19 cellular contexts compared by ENCODE assay signal in genomic region chr13:113916330-113916815, GRCh38. TPM values are rescaled to one million over a fixed set of nuclear protein-coding genes. Genes with fewer than 3 reads are reported as not detected.
DNase-seq lines count a peak whose midpoint lies in the region; ATAC-seq and TF ChIP-seq lines count a peak whose summit lies in the region.
"Had no signal": no experiment of that assay in that cellular context is flagged by ENCODE, and none has a peak within 500 bp of the region (broad histone marks: within the 10 kb centered on the region; RNA-seq: fewer than 3 reads in every experiment).

No MANE protein-coding gene starts in this region.

- H3K4me3 ChIP-seq in epithelial cell of esophagus (ENCODE audit: low read length) (no peak overlapping the region), psoas muscle (no peak overlapping the region)
- H3K4me3 ChIP-seq: heart left ventricle, left ventricle myocardium inferior, smooth muscle cell, testis had no signal

- ATAC-seq in psoas muscle (peak; percentile 37 to 73 (median 64)), HG03571 (IDR thresholded peaks at IDR 0.05; ENCODE audit: unreplicated experiment) (no peak)

- H3K27ac ChIP-seq in psoas muscle, result no peak overlapping the region
- H3K27ac ChIP-seq: heart left ventricle, left ventricle myocardium inferior, testis had no signal

- WGBS in psoas muscle, 3 donors, result 67 to 81% (median 71%) methylated on average over 2 of the region's 2 CpGs

- peak; percentile 34 for DNase-seq in SIG-M5 treated with dmso at 0.1 percent for 504 hours (lab: John Stamatoyannopoulos, UW; ENCODE audit: unreplicated experiment)
- DNase-seq in SIG-M5 (lab: John Stamatoyannopoulos, UW), result no peak
- DNase-seq in MV-4-11 (lab: John Stamatoyannopoulos, UW), result peak; percentile 99
- DNase-seq in epithelial cell of esophagus (ENCODE audit: low read depth), result peak; percentile 84
- DNase-seq in psoas muscle, result no peak
- no peak for DNase-seq in nucleus accumbens (lab: John Stamatoyannopoulos, UW)
- no peak for DNase-seq in HPDE6-E6E7 (ENCODE audit: extremely low spot score)
- DNase-seq: 8988T, COR-L47, heart left ventricle, KBM-7, left ventricle myocardium inferior, NCI-H1930, NCI-H774, SHP77, testis had no signal

- intact Hi-C loops in psoas muscle (cut with DNase I), result no loop called here

- H3K36me3 ChIP-seq in psoas muscle (ENCODE audit: insufficient read depth in 1 of 2, low read depth in 1 of 2), result no peaks in the 10 kb centered on the region
- H3K36me3 ChIP-seq: heart left ventricle, left ventricle myocardium inferior had no signal

- H3K9me3 ChIP-seq in psoas muscle, result peaks cover under 1% of the 10 kb centered on the region
- H3K9me3 ChIP-seq: testis had no signal

- no peak for TF ChIP-seq CTCF in epithelial cell of esophagus (IDR thresholded peaks at IDR 0.05; ENCODE audit: insufficient read depth, low read depth, low read length, missing control alignments)
- TF ChIP-seq CTCF in psoas muscle (IDR thresholded peaks at IDR 0.05), result no peak

- H3K4me1 ChIP-seq in psoas muscle, result no peaks in the 10 kb centered on the region
- H3K4me1 ChIP-seq: heart left ventricle, left ventricle myocardium inferior, testis had no signal

- H3K27me3 ChIP-seq in psoas muscle (ENCODE audit: insufficient read depth in 3 of 3, low read length in 2 of 3), result peaks cover 0 to 10% (median 6%) of the 10 kb centered on the region in 3 donors
- H3K27me3 ChIP-seq: testis had no signal

RNA-seq across cellular contexts. Expression of gene GAS6, which starts 52.5 kb away (rescaled TPM):
- 100 to 1,000 TPM in 1 of 4 donors, 10 to 100 TPM in 3; 65.5 to 103 (median 75.9) TPM for total RNA-seq in psoas muscle
- polyA plus RNA-seq in psoas muscle, result 10 to 100 TPM; 51.6 to 90.9 (median 52.1) TPM

RNA-seq across cellular contexts. Expression of gene C13orf46, which starts 57.5 kb away (rescaled TPM):
- 1 to 10 TPM in 1 of 4 donors, under 1 TPM in 3; 0.24 to 2.5 (median 0.73) TPM for total RNA-seq in psoas muscle
- under 1 TPM in 2 of 3 donors, not detected in 1; 0.14 to 0.53 TPM for polyA plus RNA-seq in psoas muscle
- polyA plus RNA-seq: neural cell had no signal

Comparison
In these comparisons a context has a peak if more than half of its experiments do, and no peak if none do; other contexts are left out.
1. DNase-seq: peak in SIG-M5 treated with dmso at 0.1 percent for 504 hours (single experiment), MV-4-11 (single experiment) and epithelial cell of esophagus (single experiment); none in SIG-M5 (single experiment), psoas muscle (0 of 2), nucleus accumbens (0 of 56) and HPDE6-E6E7 (single experiment).